Comparison of ENCODE assay signal across 1 cellular context in genomic region chr2:75481041-75481836, GRCh38.
TF ChIP-seq lines count a peak whose summit lies in the region.

No MANE protein-coding gene starts in this region.

TF ChIP-seq in HepG2, 621 proteins besides CTCF, POLR2A, EP300 and RAD21 (continued from another document and continues in another):
- TF ChIP-seq, protein P1, sequence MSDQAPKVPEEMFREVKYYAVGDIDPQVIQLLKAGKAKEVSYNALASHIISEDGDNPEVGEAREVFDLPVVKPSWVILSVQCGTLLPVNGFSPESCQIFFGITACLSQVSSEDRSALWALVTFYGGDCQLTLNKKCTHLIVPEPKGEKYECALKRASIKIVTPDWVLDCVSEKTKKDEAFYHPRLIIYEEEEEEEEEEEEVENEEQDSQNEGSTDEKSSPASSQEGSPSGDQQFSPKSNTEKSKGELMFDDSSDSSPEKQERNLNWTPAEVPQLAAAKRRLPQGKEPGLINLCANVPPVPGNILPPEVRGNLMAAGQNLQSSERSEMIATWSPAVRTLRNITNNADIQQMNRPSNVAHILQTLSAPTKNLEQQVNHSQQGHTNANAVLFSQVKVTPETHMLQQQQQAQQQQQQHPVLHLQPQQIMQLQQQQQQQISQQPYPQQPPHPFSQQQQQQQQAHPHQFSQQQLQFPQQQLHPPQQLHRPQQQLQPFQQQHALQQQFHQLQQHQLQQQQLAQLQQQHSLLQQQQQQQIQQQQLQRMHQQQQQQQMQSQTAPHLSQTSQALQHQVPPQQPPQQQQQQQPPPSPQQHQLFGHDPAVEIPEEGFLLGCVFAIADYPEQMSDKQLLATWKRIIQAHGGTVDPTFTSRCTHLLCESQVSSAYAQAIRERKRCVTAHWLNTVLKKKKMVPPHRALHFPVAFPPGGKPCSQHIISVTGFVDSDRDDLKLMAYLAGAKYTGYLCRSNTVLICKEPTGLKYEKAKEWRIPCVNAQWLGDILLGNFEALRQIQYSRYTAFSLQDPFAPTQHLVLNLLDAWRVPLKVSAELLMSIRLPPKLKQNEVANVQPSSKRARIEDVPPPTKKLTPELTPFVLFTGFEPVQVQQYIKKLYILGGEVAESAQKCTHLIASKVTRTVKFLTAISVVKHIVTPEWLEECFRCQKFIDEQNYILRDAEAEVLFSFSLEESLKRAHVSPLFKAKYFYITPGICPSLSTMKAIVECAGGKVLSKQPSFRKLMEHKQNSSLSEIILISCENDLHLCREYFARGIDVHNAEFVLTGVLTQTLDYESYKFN (CRISPR knock-in tag; conservative IDR thresholded peaks at IDR 0.05), result peak; percentile 98
- TF ChIP-seq ATM (IDR thresholded peaks at IDR 0.05; ENCODE audit: borderline replicate concordance), result no peak
- no peak for TF ChIP-seq ZNF75D (CRISPR knock-in tag; IDR thresholded peaks at IDR 0.05; ENCODE audit: borderline replicate concordance)
- peak; percentile 88 for TF ChIP-seq ZNF614 (CRISPR knock-in tag; IDR thresholded peaks at IDR 0.05; ENCODE audit: borderline replicate concordance)
- no peak for TF ChIP-seq ATF7-NPFF (CRISPR knock-in tag; IDR thresholded peaks at IDR 0.05; ENCODE audit: low read depth)
- peak; percentile 82; the same call in 1 of the 2 replicates for TF ChIP-seq ZNF317 (CRISPR knock-in tag; IDR thresholded peaks at IDR 0.05)
- 0 out of 2 replicates have a peak, but pooled peaks have one; percentile 43 for TF ChIP-seq ZNF556 (CRISPR knock-in tag; IDR thresholded peaks at IDR 0.05; ENCODE audit: borderline replicate concordance)
- TF ChIP-seq, protein P2, sequence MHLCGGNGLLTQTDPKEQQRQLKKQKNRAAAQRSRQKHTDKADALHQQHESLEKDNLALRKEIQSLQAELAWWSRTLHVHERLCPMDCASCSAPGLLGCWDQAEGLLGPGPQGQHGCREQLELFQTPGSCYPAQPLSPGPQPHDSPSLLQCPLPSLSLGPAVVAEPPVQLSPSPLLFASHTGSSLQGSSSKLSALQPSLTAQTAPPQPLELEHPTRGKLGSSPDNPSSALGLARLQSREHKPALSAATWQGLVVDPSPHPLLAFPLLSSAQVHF (CRISPR knock-in tag; IDR thresholded peaks at IDR 0.05), result no peak
- TF ChIP-seq ZFYVE20 (CRISPR knock-in tag; IDR thresholded peaks at IDR 0.05; ENCODE audit: borderline replicate concordance, low read depth), result no peak
- peak; percentile 77 for TF ChIP-seq KAT8 (CRISPR knock-in tag; IDR thresholded peaks at IDR 0.05)
- no peak; the same call in 1 of the 2 replicates for TF ChIP-seq ZNF646 (CRISPR knock-in tag; IDR thresholded peaks at IDR 0.05)
- peak; percentile 81; the same call in 1 of the 2 replicates for TF ChIP-seq ZSCAN21 (CRISPR knock-in tag; IDR thresholded peaks at IDR 0.05; ENCODE audit: borderline replicate concordance)
- no peak for TF ChIP-seq ZNF362 (CRISPR knock-in tag; IDR thresholded peaks at IDR 0.05; ENCODE audit: borderline replicate concordance)
- TF ChIP-seq MAFF (IDR thresholded peaks at IDR 0.05; ENCODE audit: low read depth, low read length), result peak; percentile 40; the same call in 1 of the 2 replicates
- TF ChIP-seq ZBTB10 (CRISPR knock-in tag; IDR thresholded peaks at IDR 0.05; ENCODE audit: borderline replicate concordance), result no peak
- TF ChIP-seq ZNF83 (CRISPR knock-in tag; IDR thresholded peaks at IDR 0.05; ENCODE audit: borderline replicate concordance), result no peak
- no peak for TF ChIP-seq ZNF782 (CRISPR knock-in tag; IDR thresholded peaks at IDR 0.05; ENCODE audit: borderline replicate concordance)
- TF ChIP-seq PCBP1 (IDR thresholded peaks at IDR 0.05; ENCODE audit: borderline replicate concordance, low read depth, low read length), result no peak
- TF ChIP-seq, protein P3, sequence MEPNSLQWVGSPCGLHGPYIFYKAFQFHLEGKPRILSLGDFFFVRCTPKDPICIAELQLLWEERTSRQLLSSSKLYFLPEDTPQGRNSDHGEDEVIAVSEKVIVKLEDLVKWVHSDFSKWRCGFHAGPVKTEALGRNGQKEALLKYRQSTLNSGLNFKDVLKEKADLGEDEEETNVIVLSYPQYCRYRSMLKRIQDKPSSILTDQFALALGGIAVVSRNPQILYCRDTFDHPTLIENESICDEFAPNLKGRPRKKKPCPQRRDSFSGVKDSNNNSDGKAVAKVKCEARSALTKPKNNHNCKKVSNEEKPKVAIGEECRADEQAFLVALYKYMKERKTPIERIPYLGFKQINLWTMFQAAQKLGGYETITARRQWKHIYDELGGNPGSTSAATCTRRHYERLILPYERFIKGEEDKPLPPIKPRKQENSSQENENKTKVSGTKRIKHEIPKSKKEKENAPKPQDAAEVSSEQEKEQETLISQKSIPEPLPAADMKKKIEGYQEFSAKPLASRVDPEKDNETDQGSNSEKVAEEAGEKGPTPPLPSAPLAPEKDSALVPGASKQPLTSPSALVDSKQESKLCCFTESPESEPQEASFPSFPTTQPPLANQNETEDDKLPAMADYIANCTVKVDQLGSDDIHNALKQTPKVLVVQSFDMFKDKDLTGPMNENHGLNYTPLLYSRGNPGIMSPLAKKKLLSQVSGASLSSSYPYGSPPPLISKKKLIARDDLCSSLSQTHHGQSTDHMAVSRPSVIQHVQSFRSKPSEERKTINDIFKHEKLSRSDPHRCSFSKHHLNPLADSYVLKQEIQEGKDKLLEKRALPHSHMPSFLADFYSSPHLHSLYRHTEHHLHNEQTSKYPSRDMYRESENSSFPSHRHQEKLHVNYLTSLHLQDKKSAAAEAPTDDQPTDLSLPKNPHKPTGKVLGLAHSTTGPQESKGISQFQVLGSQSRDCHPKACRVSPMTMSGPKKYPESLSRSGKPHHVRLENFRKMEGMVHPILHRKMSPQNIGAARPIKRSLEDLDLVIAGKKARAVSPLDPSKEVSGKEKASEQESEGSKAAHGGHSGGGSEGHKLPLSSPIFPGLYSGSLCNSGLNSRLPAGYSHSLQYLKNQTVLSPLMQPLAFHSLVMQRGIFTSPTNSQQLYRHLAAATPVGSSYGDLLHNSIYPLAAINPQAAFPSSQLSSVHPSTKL (CRISPR knock-in tag; IDR thresholded peaks at IDR 0.05), result peak; percentile 98
- TF ChIP-seq CCDC6 (CRISPR knock-in tag; IDR thresholded peaks at IDR 0.05), result no peak
- no peak for TF ChIP-seq ZNF430 (CRISPR knock-in tag; IDR thresholded peaks at IDR 0.05)
- TF ChIP-seq ZMYM4 (CRISPR knock-in tag; IDR thresholded peaks at IDR 0.05), result peak; percentile 69
- peak; percentile 95 for TF ChIP-seq DPF2 (CRISPR knock-in tag; IDR thresholded peaks at IDR 0.05; ENCODE audit: borderline replicate concordance, low read depth)
- TF ChIP-seq RARG (CRISPR knock-in tag; IDR thresholded peaks at IDR 0.05; ENCODE audit: low read depth), result no peak
- TF ChIP-seq SMYD3 (CRISPR knock-in tag; IDR thresholded peaks at IDR 0.05), result peak; percentile 87
- TF ChIP-seq ZBTB3 (CRISPR knock-in tag; IDR thresholded peaks at IDR 0.05; ENCODE audit: borderline replicate concordance, low read depth), result no peak
- no peak for TF ChIP-seq ZKSCAN5 (CRISPR knock-in tag; IDR thresholded peaks at IDR 0.05)
- peak; percentile 42; the same call in 1 of the 2 replicates for TF ChIP-seq FOSL1 (CRISPR knock-in tag; IDR thresholded peaks at IDR 0.05; ENCODE audit: borderline replicate concordance)
- TF ChIP-seq MYC (CRISPR knock-in tag; IDR thresholded peaks at IDR 0.05; ENCODE audit: borderline replicate concordance), result no peak
- TF ChIP-seq ETV5 (CRISPR knock-in tag; IDR thresholded peaks at IDR 0.05; ENCODE audit: borderline replicate concordance), result peak; percentile 99
- TF ChIP-seq ZNF552 (CRISPR knock-in tag; IDR thresholded peaks at IDR 0.05; ENCODE audit: borderline replicate concordance), result no peak
- TF ChIP-seq HDAC2 (CRISPR knock-in tag; IDR thresholded peaks at IDR 0.05), result peak; percentile 97
- no peak for TF ChIP-seq ZNF484 (CRISPR knock-in tag; IDR thresholded peaks at IDR 0.05; ENCODE audit: borderline replicate concordance, low read depth)
- peak; percentile 88 for TF ChIP-seq MEIS2 (CRISPR knock-in tag; IDR thresholded peaks at IDR 0.05)
- peak; percentile 73; the same call in 1 of the 2 replicates for TF ChIP-seq SNAPC5 (CRISPR knock-in tag; IDR thresholded peaks at IDR 0.05; ENCODE audit: borderline replicate concordance)
- no peak for TF ChIP-seq HNRNPLL (IDR thresholded peaks at IDR 0.05; ENCODE audit: low read depth, low read length, poor library complexity, severe bottlenecking)
- peak; percentile 89 for TF ChIP-seq ZNF331 (CRISPR knock-in tag; IDR thresholded peaks at IDR 0.05)
- TF ChIP-seq MTA1 (CRISPR knock-in tag; IDR thresholded peaks at IDR 0.05; ENCODE audit: borderline replicate concordance), result no peak; the same call in 1 of the 2 replicates
- TF ChIP-seq BCL3 (CRISPR knock-in tag; IDR thresholded peaks at IDR 0.05), result 0 out of 2 replicates have a peak, but pooled peaks have one; percentile 16
- TF ChIP-seq ZNF335 (CRISPR knock-in tag; IDR thresholded peaks at IDR 0.05), result no peak
